In genomic region chr1:212458817-212459216, GRCh38 we compare ENCODE assay signal across 19 cellular contexts. TPM values are rescaled to one million over a fixed set of nuclear protein-coding genes. Genes with fewer than 3 reads are reported as not detected.
DNase-seq lines count a peak whose midpoint lies in the region; ATAC-seq and TF ChIP-seq lines count a peak whose summit lies in the region.
"Had no signal": no experiment of that assay in that cellular context is flagged by ENCODE, and none has a peak within 500 bp of the region (broad histone marks: within the 10 kb centered on the region; RNA-seq: fewer than 3 reads in every experiment).

No MANE protein-coding gene starts in this region.

- TF ChIP-seq CTCF in BE2C (IDR thresholded peaks at IDR 0.05; ENCODE audit: low read depth, low read length): no peak

- no peak overlapping the region for H3K27ac ChIP-seq in CD4-positive, alpha-beta memory T cell (ENCODE audit: low read depth, low read length)

- H3K4me1 Mint-ChIP-seq in activated CD4-positive, alpha-beta T cell treated with anti-CD3 and anti-CD28 coated beads for 36 hours: peaks cover 7% of the 10 kb centered on the region
- peaks cover 0 to 10% (median under 1%) of the 10 kb centered on the region in 4 donors for H3K4me1 Mint-ChIP-seq in CD4-positive, alpha-beta memory T cell

- POLR2A ChIA-PET in activated CD4-positive, alpha-beta T cell treated with anti-CD3 and anti-CD28 coated beads for 36 hours (lab: Charles Lee): no interaction called here
- POLR2A ChIA-PET in CD4-positive, alpha-beta memory T cell (lab: Charles Lee; ENCODE audit: partially characterized antibody): interaction anchor here (1.0 kb wide), 1 partner anchor 394 kb away, joined by 3 read pairs; no protein-coding TSS in a partner anchor

- H3K4me1 ChIP-seq in BE2C: no peaks in the 10 kb centered on the region
- H3K4me1 ChIP-seq in CD4-positive, alpha-beta memory T cell (ENCODE audit: insufficient read depth, low read length): peaks cover 3% of the 10 kb centered on the region

- peak; percentile 61 for DNase-seq in activated CD4-positive, alpha-beta T cell treated with anti-CD3 and anti-CD28 coated beads for 36 hours
- no peak for DNase-seq in activated CD4-positive, alpha-beta T cell treated with anti-CD3 and anti-CD28 coated beads, Interleukin-2, amount 50 U/mL, for 1 hour
- DNase-seq in EH (ENCODE audit: low read depth) (peak; percentile 24), RPMI8226 (peak; percentile 35), germinal center (ENCODE audit: low spot score) (peak; percentile 36), BE2C (no peak), AG20443 (ENCODE audit: low spot score) (no peak)
- no peak for DNase-seq in CD4-positive, alpha-beta memory T cell
- DNase-seq: activated B cell treated with CpG ODN at 0.5 μM for 24 hours; activated T-cell treated with anti-CD3 and anti-CD28 coated beads for 4 hours; effector memory CD8-positive, alpha-beta T cell; EL; HFFc6; mesenchymal stem cell; NCI-H1694 treated with DMSO at 0.1 percent for 48 hours; NCI-H446 treated with DMSO at 0.1 percent for 48 hours had no signal

- ATAC-seq in activated CD4-positive, alpha-beta T cell treated with anti-CD3 and anti-CD28 coated beads for 36 hours: peak; percentile 68
- ATAC-seq: effector memory CD8-positive, alpha-beta T cell; Right ventricle myocardium inferior had no signal

- H3K9me3 ChIP-seq in BE2C: no peaks in the 10 kb centered on the region
- no peaks in the 10 kb centered on the region for H3K9me3 ChIP-seq in CD4-positive, alpha-beta memory T cell (ENCODE audit: control insufficient read depth in 1 of 2, low read length in 2 of 2)

- intact Hi-C loops in activated CD4-positive, alpha-beta T cell treated with anti-CD3 and anti-CD28 coated beads for 36 hours (cut with DNase I, micrococcal nuclease): loop anchor here (5.0 to 10.0 kb wide), 6 partner anchors 94 to 762 kb away; no protein-coding TSS in a partner anchor
- intact Hi-C loops in CD4-positive, alpha-beta memory T cell (cut with micrococcal nuclease): loop anchor here (5.0 kb wide), 3 partner anchors 92 to 762 kb away; no protein-coding TSS in a partner anchor

- no peaks in the 10 kb centered on the region for H3K27me3 Mint-ChIP-seq in activated CD4-positive, alpha-beta T cell treated with anti-CD3 and anti-CD28 coated beads for 36 hours
- peaks cover 0 to 1% of the 10 kb centered on the region in 2 donors for H3K27me3 Mint-ChIP-seq in CD4-positive, alpha-beta memory T cell
- H3K27me3 Mint-ChIP-seq: activated B cell treated with CpG ODN at 0.5 μM for 24 hours, type B pancreatic cell had no signal

- no peaks in the 10 kb centered on the region for H3K36me3 Mint-ChIP-seq in activated CD4-positive, alpha-beta T cell treated with anti-CD3 and anti-CD28 coated beads for 36 hours (ENCODE audit: low read depth)
- no peaks in the 10 kb centered on the region for H3K36me3 Mint-ChIP-seq in CD4-positive, alpha-beta memory T cell
- H3K36me3 Mint-ChIP-seq: type B pancreatic cell had no signal

- H3K9me3 Mint-ChIP-seq in activated CD4-positive, alpha-beta T cell treated with anti-CD3 and anti-CD28 coated beads for 36 hours (ENCODE audit: low read depth): no peaks in the 10 kb centered on the region
- H3K9me3 Mint-ChIP-seq in CD4-positive, alpha-beta memory T cell: no peaks in the 10 kb centered on the region
- H3K9me3 Mint-ChIP-seq: activated B cell treated with CpG ODN at 0.5 μM for 24 hours; effector memory CD8-positive, alpha-beta T cell; type B pancreatic cell had no signal

- no peak overlapping the region for H3K4me3 ChIP-seq in BE2C (ENCODE audit: low read depth, low read length)
- H3K4me3 ChIP-seq in CD4-positive, alpha-beta memory T cell (ENCODE audit: low read length in 2 of 2): no peak overlapping the region
- H3K4me3 ChIP-seq: smooth muscle cell had no signal

- CTCF ChIA-PET in activated CD4-positive, alpha-beta T cell treated with anti-CD3 and anti-CD28 coated beads for 36 hours (lab: Charles Lee): interaction anchor here (0.7 to 6.1 kb wide), 7 partner anchors 9 to 760 kb away, joined by 3 to 87 read pairs (median 4); no protein-coding TSS in a partner anchor
- CTCF ChIA-PET in CD4-positive, alpha-beta memory T cell (lab: Charles Lee; ENCODE audit: partially characterized antibody): interaction anchor here (1.0 to 11.6 kb wide), 6 partner anchors 19 to 778 kb away, joined by 3 to 404 read pairs (median 17); partner anchors contain the start of gene NENF

- no peaks in the 10 kb centered on the region for H3K36me3 ChIP-seq in BE2C
- no peaks in the 10 kb centered on the region for H3K36me3 ChIP-seq in CD4-positive, alpha-beta memory T cell (ENCODE audit: insufficient read depth, low read length)

- no peak overlapping the region for H3K27ac Mint-ChIP-seq in activated CD4-positive, alpha-beta T cell treated with anti-CD3 and anti-CD28 coated beads for 36 hours
- no peak overlapping the region for H3K27ac Mint-ChIP-seq in CD4-positive, alpha-beta memory T cell
- H3K27ac Mint-ChIP-seq: activated B cell treated with CpG ODN at 0.5 μM for 24 hours, HFFc6, type B pancreatic cell had no signal

- H3K4me3 Mint-ChIP-seq in activated CD4-positive, alpha-beta T cell treated with anti-CD3 and anti-CD28 coated beads for 36 hours: no peak overlapping the region
- H3K4me3 Mint-ChIP-seq in CD4-positive, alpha-beta memory T cell: no peak overlapping the region
- H3K4me3 Mint-ChIP-seq: activated B cell treated with CpG ODN at 0.5 μM for 24 hours; effector memory CD8-positive, alpha-beta T cell; HFFc6; type B pancreatic cell had no signal

- no peaks in the 10 kb centered on the region for H3K27me3 ChIP-seq in BE2C
- no peaks in the 10 kb centered on the region for H3K27me3 ChIP-seq in CD4-positive, alpha-beta memory T cell (ENCODE audit: insufficient read depth, low read length)

RNA-seq across cellular contexts. Expression of gene NENF, which starts 26.1 kb away (rescaled TPM):
- total RNA-seq in activated CD4-positive, alpha-beta T cell treated with anti-CD3 and anti-CD28 coated beads for 36 hours: 10 to 100 TPM; 30.8 to 34.1 TPM
- 73.7 TPM for polyA plus RNA-seq in BE2C (2012; ENCODE audit: insufficient read depth, insufficient read length, low read depth)
- total RNA-seq in CD4-positive, alpha-beta memory T cell: 10 to 100 TPM; 18.7 to 21.0 TPM
- 10 to 100 TPM; 42.6 to 76.2 TPM for polyA plus RNA-seq in CD4-positive, alpha-beta memory T cell

RNA-seq across cellular contexts. Expression of gene PACC1, which starts 44.1 kb away (rescaled TPM):
- total RNA-seq in activated CD4-positive, alpha-beta T cell treated with anti-CD3 and anti-CD28 coated beads for 36 hours: 10 to 100 TPM in 1 of 2 experiments, 1 to 10 TPM in 1; 9.2 to 13.8 TPM
- 33.4 TPM for polyA plus RNA-seq in BE2C (2012; ENCODE audit: insufficient read depth, insufficient read length, low read depth)
- total RNA-seq in CD4-positive, alpha-beta memory T cell: 10 to 100 TPM in 1 of 2 experiments, 1 to 10 TPM in 1; 9.7 to 12.3 TPM
- 1 to 10 TPM; 8.8 to 9.4 TPM for polyA plus RNA-seq in CD4-positive, alpha-beta memory T cell

Comparison
In these comparisons a context has a peak if more than half of its experiments do, and no peak if none do; other contexts are left out.
1. DNase-seq: peak in activated CD4-positive, alpha-beta T cell treated with anti-CD3 and anti-CD28 coated beads for 36 hours (single experiment), EH (single experiment), RPMI8226 (single experiment) and germinal center (single experiment); none in activated CD4-positive, alpha-beta T cell treated with anti-CD3 and anti-CD28 coated beads, Interleukin-2, amount 50 U/mL, for 1 hour (single experiment), BE2C (single experiment), CD4-positive, alpha-beta memory T cell (0 of 5) and AG20443 (single experiment).